20 cellular contexts compared by ENCODE assay signal in the genomic region with DNA sequence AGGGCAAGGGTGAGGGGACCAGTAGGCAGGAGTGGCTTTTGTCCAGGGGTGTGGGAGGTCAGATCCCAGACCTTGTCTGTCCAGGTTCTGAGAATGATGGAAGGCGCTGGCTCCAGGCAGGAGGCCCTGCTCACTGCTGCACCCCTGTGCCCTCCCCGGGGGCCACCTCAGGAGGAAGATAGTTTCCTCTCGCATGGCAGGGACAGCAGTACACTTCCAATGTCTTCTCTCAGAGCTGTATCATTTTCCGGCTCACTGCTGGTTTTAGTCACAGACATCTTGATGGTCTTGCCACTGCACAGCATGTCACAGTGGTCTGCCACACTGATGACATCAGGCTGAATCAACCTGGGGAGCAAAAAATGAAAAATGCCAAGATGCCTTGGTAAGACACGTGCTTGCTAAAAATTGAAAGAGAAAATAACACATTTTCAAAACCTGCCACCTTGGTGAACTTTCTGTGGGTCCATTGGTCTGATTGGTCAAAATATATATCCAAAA. TPM values are rescaled to one million over a fixed set of nuclear protein-coding genes. Genes with fewer than 3 reads are reported as not detected.
DNase-seq lines count a peak whose midpoint lies in the region; ATAC-seq and TF ChIP-seq lines count a peak whose summit lies in the region.
"Had no signal": no experiment of that assay in that cellular context is flagged by ENCODE, and none has a peak within 500 bp of the region (broad histone marks: within the 10 kb centered on the region; RNA-seq: fewer than 3 reads in every experiment).

No MANE protein-coding gene starts in this region.

- peak overlapping the region; percentile 73 for H3K4me2 ChIP-seq in Loucy (ENCODE audit: low read depth, low read length, poor library complexity, severe bottlenecking)
- H3K4me2 ChIP-seq: A549, GM23338, neural progenitor cell had no signal

- intact Hi-C loops in activated CD4-positive, alpha-beta memory T cell treated with anti-CD3 and anti-CD28 coated beads for 36 hours (cut with micrococcal nuclease) = no loop called here

- POLR2A ChIA-PET in activated CD4-positive, alpha-beta memory T cell treated with anti-CD3 and anti-CD28 coated beads for 36 hours (lab: Charles Lee) = no interaction called here
- POLR2A ChIA-PET in activated CD4-positive, alpha-beta memory T cell treated with anti-CD3 and anti-CD28 coated beads, Interleukin-2, amount 10 ng/mL, durations not matched to agents 7 days and 5 days (lab: Charles Lee) = no interaction called here

- H3K79me2 ChIP-seq in Loucy (ENCODE audit: insufficient read depth, low read length) = no peaks in the 10 kb centered on the region

- no peak for TF ChIP-seq CTCF in Loucy (conservative IDR thresholded peaks at IDR 0.05; ENCODE audit: low read length)

- H3K27me3 ChIP-seq in Loucy (ENCODE audit: insufficient read depth, low read length, poor library complexity, severe bottlenecking) = no peaks in the 10 kb centered on the region

- H3K4me1 ChIP-seq in Loucy (ENCODE audit: insufficient read depth, low read length, poor library complexity, severe bottlenecking) = peaks cover 21% of the 10 kb centered on the region

- peaks cover 2% of the 10 kb centered on the region for H3K36me3 Mint-ChIP-seq in activated CD4-positive, alpha-beta memory T cell treated with anti-CD3 and anti-CD28 coated beads for 36 hours
- H3K36me3 Mint-ChIP-seq in activated CD4-positive, alpha-beta memory T cell treated with anti-CD3 and anti-CD28 coated beads, Interleukin-2, amount 10 ng/mL, durations not matched to agents 7 days and 5 days (ENCODE audit: low read depth) = no peaks in the 10 kb centered on the region
- H3K36me3 Mint-ChIP-seq in central memory CD8-positive, alpha-beta T cell (ENCODE audit: insufficient read depth) = peaks cover 3% of the 10 kb centered on the region
- H3K36me3 Mint-ChIP-seq: CD14-positive monocyte, mesothelial cell of epicardium, neural progenitor cell had no signal

- peak overlapping the region; percentile 43 for H3K4me3 ChIP-seq in Loucy (ENCODE audit: low read length, poor library complexity, severe bottlenecking)
- H3K4me3 ChIP-seq: A549, coronary artery, GM23338, neural progenitor cell, transverse colon had no signal

- H3K9me3 Mint-ChIP-seq in activated CD4-positive, alpha-beta memory T cell treated with anti-CD3 and anti-CD28 coated beads for 36 hours = peaks cover 7% of the 10 kb centered on the region
- peaks cover 5% of the 10 kb centered on the region for H3K9me3 Mint-ChIP-seq in activated CD4-positive, alpha-beta memory T cell treated with anti-CD3 and anti-CD28 coated beads, Interleukin-2, amount 10 ng/mL, durations not matched to agents 7 days and 5 days
- no peaks in the 10 kb centered on the region for H3K9me3 Mint-ChIP-seq in central memory CD8-positive, alpha-beta T cell

- H3F3A ChIP-seq in Loucy (ENCODE audit: low read depth) = no peaks in the 10 kb centered on the region

- no peaks in the 10 kb centered on the region for H3K9me2 ChIP-seq in Loucy (replicated peaks; ENCODE audit: low read depth, low read length)

- no peak overlapping the region for H3K27ac Mint-ChIP-seq in activated CD4-positive, alpha-beta memory T cell treated with anti-CD3 and anti-CD28 coated beads for 36 hours
- no peak overlapping the region for H3K27ac Mint-ChIP-seq in activated CD4-positive, alpha-beta memory T cell treated with anti-CD3 and anti-CD28 coated beads, Interleukin-2, amount 10 ng/mL, durations not matched to agents 7 days and 5 days
- peak overlapping the region; percentile 32 for H3K27ac Mint-ChIP-seq in central memory CD8-positive, alpha-beta T cell (ENCODE audit: low read depth)
- H3K27ac Mint-ChIP-seq: CD14-positive monocyte, GM23338, mesothelial cell of epicardium, neural progenitor cell had no signal

- DNase-seq in activated CD4-positive, alpha-beta memory T cell treated with anti-CD3 and anti-CD28 coated beads for 36 hours = peak; percentile 21
- DNase-seq in activated CD4-positive, alpha-beta memory T cell treated with anti-CD3 and anti-CD28 coated beads, Interleukin-2, amount 10 ng/mL, durations not matched to agents 7 days and 5 days = no peak
- DNase-seq in central memory CD8-positive, alpha-beta T cell (ENCODE audit: low spot score in 2 of 2) = peak in 1 of 2 donors; percentile 17
- peak; percentile 23 to 34 for DNase-seq in stimulated activated CD8-positive, alpha-beta memory T cell treated with anti-CD3 and anti-CD28 coated beads, Interleukin-2, amount 100 ng/mL, for 48 hours (ENCODE audit: low read depth in 2 of 2)
- DNase-seq in iPS-NIHi11 (ENCODE audit: low spot score) = no peak
- DNase-seq in stimulated activated naive CD4-positive, alpha-beta T cell treated with Interleukin-2 at 50 U/mL for 16 hours (lab: John Stamatoyannopoulos, UW) = no peak
- DNase-seq: activated naive CD4-positive, alpha-beta T cell treated with anti-CD3 and anti-CD28 coated beads, Interleukin-2, amount 50 U/mL, for 16 hours; foreskin fibroblast; NCI-H187; NCI-H226; transverse colon had no signal

- H2AFZ ChIP-seq in Loucy (ENCODE audit: low read length) = no peak overlapping the region; the same call in 1 of the 2 replicates
- H2AFZ ChIP-seq: GM23338, neural progenitor cell had no signal

- peaks cover 7% of the 10 kb centered on the region for H3K4me1 Mint-ChIP-seq in activated CD4-positive, alpha-beta memory T cell treated with anti-CD3 and anti-CD28 coated beads for 36 hours (ENCODE audit: low read depth)
- peaks cover 1% of the 10 kb centered on the region for H3K4me1 Mint-ChIP-seq in activated CD4-positive, alpha-beta memory T cell treated with anti-CD3 and anti-CD28 coated beads, Interleukin-2, amount 10 ng/mL, durations not matched to agents 7 days and 5 days
- H3K4me1 Mint-ChIP-seq in central memory CD8-positive, alpha-beta T cell = peaks cover 26% of the 10 kb centered on the region
- H3K4me1 Mint-ChIP-seq: CD14-positive monocyte had no signal

- no peaks in the 10 kb centered on the region for H4K20me1 ChIP-seq in Loucy (ENCODE audit: insufficient read depth, low read length, poor library complexity, severe bottlenecking)

- no peaks in the 10 kb centered on the region for H3K36me3 ChIP-seq in Loucy (ENCODE audit: insufficient read depth, low read length)
- H3K36me3 ChIP-seq: neural progenitor cell, transverse colon had no signal

- H3K27me3 Mint-ChIP-seq in activated CD4-positive, alpha-beta memory T cell treated with anti-CD3 and anti-CD28 coated beads for 36 hours = peaks cover 43% of the 10 kb centered on the region
- peaks cover 68% of the 10 kb centered on the region for H3K27me3 Mint-ChIP-seq in activated CD4-positive, alpha-beta memory T cell treated with anti-CD3 and anti-CD28 coated beads, Interleukin-2, amount 10 ng/mL, durations not matched to agents 7 days and 5 days
- H3K27me3 Mint-ChIP-seq in central memory CD8-positive, alpha-beta T cell = peaks cover 18% of the 10 kb centered on the region

- peaks cover 8% of the 10 kb centered on the region for H3K9me3 ChIP-seq in Loucy (ENCODE audit: insufficient read depth, low read depth, low read length)

- peak overlapping the region; percentile 37 for H3K9ac ChIP-seq in Loucy (ENCODE audit: low read depth, low read length, poor library complexity, severe bottlenecking)
- H3K9ac ChIP-seq: neural progenitor cell had no signal

- peak; percentile 69 for ATAC-seq in central memory CD8-positive, alpha-beta T cell (replicated peaks; ENCODE audit: extremely low read depth, poor library complexity, severe bottlenecking)
- no peak for ATAC-seq in GM18498 (IDR thresholded peaks at IDR 0.05; ENCODE audit: unreplicated experiment)
- ATAC-seq: A549, GM23338 had no signal

- CTCF ChIA-PET in activated CD4-positive, alpha-beta memory T cell treated with anti-CD3 and anti-CD28 coated beads for 36 hours (lab: Charles Lee) = interaction anchor here (1.4 kb wide), 1 partner anchor 31 kb away, joined by 3 read pairs; no protein-coding TSS in a partner anchor
- CTCF ChIA-PET in activated CD4-positive, alpha-beta memory T cell treated with anti-CD3 and anti-CD28 coated beads, Interleukin-2, amount 10 ng/mL, durations not matched to agents 7 days and 5 days (lab: Charles Lee) = interaction anchor here (1.1 kb wide), 1 partner anchor 196 kb away, joined by 3 read pairs; no protein-coding TSS in a partner anchor

- H3K4me3 Mint-ChIP-seq in activated CD4-positive, alpha-beta memory T cell treated with anti-CD3 and anti-CD28 coated beads for 36 hours = no peak overlapping the region
- H3K4me3 Mint-ChIP-seq in activated CD4-positive, alpha-beta memory T cell treated with anti-CD3 and anti-CD28 coated beads, Interleukin-2, amount 10 ng/mL, durations not matched to agents 7 days and 5 days = no peak overlapping the region
- H3K4me3 Mint-ChIP-seq in central memory CD8-positive, alpha-beta T cell = peak overlapping the region; percentile 37
- H3K4me3 Mint-ChIP-seq: GM23338, mesothelial cell of epicardium, neural progenitor cell had no signal

RNA-seq across cellular contexts. Expression of a gene that starts 3.3 kb away (rescaled TPM):
- not detected for total RNA-seq in activated CD4-positive, alpha-beta memory T cell treated with anti-CD3 and anti-CD28 coated beads for 36 hours
- not detected for total RNA-seq in activated CD4-positive, alpha-beta memory T cell treated with anti-CD3 and anti-CD28 coated beads, Interleukin-2, amount 10 ng/mL, durations not matched to agents 7 days and 5 days
- total RNA-seq: pulmonary artery endothelial cell, transverse colon had no signal

Comparison
In these comparisons a context has a peak if more than half of its experiments do, and no peak if none do; other contexts are left out.
1. DNase-seq: peak in activated CD4-positive, alpha-beta memory T cell treated with anti-CD3 and anti-CD28 coated beads for 36 hours (single experiment) and stimulated activated CD8-positive, alpha-beta memory T cell treated with anti-CD3 and anti-CD28 coated beads, Interleukin-2, amount 100 ng/mL, for 48 hours (2 of 2); none in activated CD4-positive, alpha-beta memory T cell treated with anti-CD3 and anti-CD28 coated beads, Interleukin-2, amount 10 ng/mL, durations not matched to agents 7 days and 5 days (single experiment), iPS-NIHi11 (single experiment) and stimulated activated naive CD4-positive, alpha-beta T cell treated with Interleukin-2 at 50 U/mL for 16 hours (single experiment).